In the genomic region with DNA sequence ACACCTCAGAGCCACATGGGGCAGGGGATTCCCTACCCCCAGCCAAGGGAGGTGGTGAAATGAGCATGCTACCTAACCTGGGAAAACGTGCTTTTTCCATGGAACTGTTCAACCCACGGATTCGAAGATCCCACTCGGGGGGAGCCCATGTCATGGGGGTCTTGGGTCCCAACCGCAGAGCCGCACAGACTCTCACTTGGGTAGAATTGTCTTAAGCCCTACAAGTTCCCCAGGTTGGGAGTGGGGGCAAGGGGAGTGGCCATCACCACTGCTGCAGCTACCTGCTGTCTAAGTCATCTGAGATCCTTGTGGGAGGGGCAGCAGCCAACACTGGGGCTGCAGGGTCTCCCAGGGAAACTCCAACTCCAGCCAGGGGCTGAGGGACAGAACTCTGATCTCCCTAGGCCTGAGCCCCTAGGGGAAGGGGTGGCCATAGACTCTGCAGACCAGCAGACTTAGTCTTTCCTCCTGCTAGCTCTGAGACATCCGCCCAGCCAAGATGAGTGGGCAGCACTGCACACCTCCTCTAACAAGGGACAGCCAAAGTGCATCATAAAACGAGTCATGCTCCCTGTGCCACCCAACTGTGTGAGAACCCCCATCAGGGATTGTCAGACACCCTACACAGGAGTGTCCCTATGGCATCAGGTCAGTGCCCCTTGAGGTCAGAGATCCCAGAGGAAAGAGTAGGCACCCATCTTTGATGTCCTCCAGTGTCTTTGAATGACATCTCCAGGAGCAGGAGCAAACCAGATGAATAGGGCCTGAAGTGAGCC, we compare ENCODE assay signal across 26 cellular contexts.
"Had no signal": no experiment of that assay in that cellular context is flagged by ENCODE, and none has a peak within 500 bp of the region (broad histone marks: within the 10 kb centered on the region; RNA-seq: fewer than 3 reads in every experiment).

No MANE protein-coding gene starts in this region.

- H3K9me3 ChIP-seq: right atrium auricular region, thoracic aorta, tibial artery, uterus had no signal

- H3K4me3 ChIP-seq: heart left ventricle, left lung, lung, right atrium auricular region, suprapubic skin, thoracic aorta, tibial artery, uterus had no signal

- H3K4me1 ChIP-seq: heart left ventricle, left lung, parathyroid adenoma, right atrium auricular region, suprapubic skin, tibial artery, uterus had no signal

- ATAC-seq: heart left ventricle, left colon, left lung, natural killer cell, sciatic nerve had no signal

- H3K36me3 ChIP-seq: heart left ventricle, left lung, right atrium auricular region, suprapubic skin, thoracic aorta, tibial artery, uterus had no signal

- H3K27ac ChIP-seq: heart left ventricle, left lung, parathyroid adenoma, right atrium auricular region, suprapubic skin, thoracic aorta, tibial artery, uterus had no signal

- H2AFZ ChIP-seq: parathyroid adenoma had no signal

- H3K27ac Mint-ChIP-seq: immature natural killer cell; mesothelial cell of epicardium; naive B cell; natural killer cell; progenitor cell of endocrine pancreas; stimulated activated naive CD8-positive, alpha-beta T cell treated with anti-CD3 and anti-CD28 coated beads, Interleukin-15, Interleukin-2, amounts not matched to agents 100 ng/mL and 50 ng/mL, for 24 hours had no signal

- H3K4me1 Mint-ChIP-seq: immature natural killer cell, naive B cell, natural killer cell had no signal

- H3K27me3 Mint-ChIP-seq: naive B cell; progenitor cell of endocrine pancreas; stimulated activated naive CD8-positive, alpha-beta T cell treated with anti-CD3 and anti-CD28 coated beads, Interleukin-15, Interleukin-2, amounts not matched to agents 100 ng/mL and 50 ng/mL, for 24 hours had no signal

- DNase-seq: hypothalamus; immature natural killer cell; kidney; left colon; mesendoderm; naive B cell; natural killer cell; nucleus accumbens; small intestine; stimulated activated CD4-positive, alpha-beta T cell treated with anti-CD3 and anti-CD28 coated beads, Interleukin-1b, Interleukin-23, amount 100 ng/mL, for 48 hours; stimulated activated CD4-positive, alpha-beta T cell treated with anti-CD3 and anti-CD28 coated beads, Interleukin-2, amount 100 ng/mL, for 48 hours; stimulated activated naive CD4-positive, alpha-beta T cell; tibial artery; trophoblast cell; uterus had no signal

- H3K9ac ChIP-seq: parathyroid adenoma had no signal

- H3K27me3 ChIP-seq: heart left ventricle, left lung, right atrium auricular region, suprapubic skin, tibial artery, uterus had no signal

- H3K4me3 Mint-ChIP-seq: immature natural killer cell; mesothelial cell of epicardium; natural killer cell; stimulated activated naive CD8-positive, alpha-beta T cell treated with anti-CD3 and anti-CD28 coated beads, Interleukin-15, Interleukin-2, amounts not matched to agents 100 ng/mL and 50 ng/mL, for 24 hours had no signal

- H3K36me3 Mint-ChIP-seq: immature natural killer cell, mesothelial cell of epicardium, naive B cell had no signal
